ENCODE assay signal across 1 cellular context in the genomic region with DNA sequence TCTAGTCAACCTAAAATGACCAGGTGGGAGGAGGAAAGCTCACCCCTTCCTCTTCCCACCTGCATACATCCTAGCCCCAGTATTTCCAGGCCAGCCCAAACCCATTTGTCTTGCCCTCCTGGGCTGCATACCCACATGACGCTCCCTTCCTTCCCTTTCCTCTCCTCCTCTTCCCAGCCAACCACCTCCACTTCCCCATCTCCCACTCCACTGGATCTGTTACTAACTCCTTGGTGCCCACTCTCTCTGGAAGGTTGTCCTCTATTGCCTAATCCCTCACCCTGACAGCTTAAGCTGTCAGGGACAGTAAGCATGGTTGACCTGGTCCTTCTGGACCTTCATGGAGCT.
TF ChIP-seq lines count a peak whose summit lies in the region.

No MANE protein-coding gene starts in this region.

TF ChIP-seq in H1, 55 proteins besides CTCF, POLR2A, EP300 and RAD21:
- no peak for TF ChIP-seq BACH1 (IDR thresholded peaks at IDR 0.05; ENCODE audit: low read length)
- no peak for TF ChIP-seq KDM1A (IDR thresholded peaks at IDR 0.05; ENCODE audit: borderline replicate concordance, low read length)
- no peak for TF ChIP-seq TAF7 (optimal IDR thresholded peaks at IDR 0.05; ENCODE audit: borderline replicate concordance, low read depth, low read length)
- TF ChIP-seq RBBP5 (IDR thresholded peaks at IDR 0.05; ENCODE audit: borderline replicate concordance, low read depth, low read length), result no peak
- no peak for TF ChIP-seq MAFK (IDR thresholded peaks at IDR 0.05; ENCODE audit: low read depth, low read length)
- TF ChIP-seq KDM5A (IDR thresholded peaks at IDR 0.05; ENCODE audit: low read length), result no peak
- no peak for TF ChIP-seq TBP (IDR thresholded peaks at IDR 0.05; ENCODE audit: low read depth, low read length)
TF ChIP-seq in H1: peak in this region for 0.
